Comparison of ENCODE assay signal across 26 cellular contexts in genomic region chr11:88303037-88303436, GRCh38. TPM values are rescaled to one million over a fixed set of nuclear protein-coding genes. Genes with fewer than 3 reads are reported as not detected.
DNase-seq lines count a peak whose midpoint lies in the region; ATAC-seq, FAIRE-seq and TF ChIP-seq lines count a peak whose summit lies in the region.
"Had no signal": no experiment of that assay in that cellular context is flagged by ENCODE, and none has a peak within 500 bp of the region (broad histone marks: within the 10 kb centered on the region; RNA-seq: fewer than 3 reads in every experiment).

No MANE protein-coding gene starts in this region.

- H3K36me3 Mint-ChIP-seq in activated CD8-positive, alpha-beta T cell treated with anti-CD3 and anti-CD28 coated beads for 36 hours (ENCODE audit: low read depth) = peaks cover 66% of the 10 kb centered on the region
- H3K36me3 Mint-ChIP-seq in activated CD8-positive, alpha-beta T cell treated with anti-CD3 and anti-CD28 coated beads, Interleukin-2, amount 10 ng/mL, durations not matched to agents 7 days and 5 days (ENCODE audit: low read depth) = peaks cover 91% of the 10 kb centered on the region
- peaks cover 57% of the 10 kb centered on the region for H3K36me3 Mint-ChIP-seq in activated CD4-positive, alpha-beta memory T cell treated with anti-CD3 and anti-CD28 coated beads for 36 hours
- peaks cover 46% of the 10 kb centered on the region for H3K36me3 Mint-ChIP-seq in natural killer cell

- H3K9me3 Mint-ChIP-seq in activated CD8-positive, alpha-beta T cell treated with anti-CD3 and anti-CD28 coated beads for 36 hours = no peaks in the 10 kb centered on the region
- H3K9me3 Mint-ChIP-seq in activated CD8-positive, alpha-beta T cell treated with anti-CD3 and anti-CD28 coated beads, Interleukin-2, amount 10 ng/mL, durations not matched to agents 7 days and 5 days (ENCODE audit: insufficient read depth) = peaks cover 8% of the 10 kb centered on the region
- H3K9me3 Mint-ChIP-seq in activated CD4-positive, alpha-beta memory T cell treated with anti-CD3 and anti-CD28 coated beads for 36 hours = no peaks in the 10 kb centered on the region
- peaks cover 0 to 2% of the 10 kb centered on the region in 2 donors for H3K9me3 Mint-ChIP-seq in natural killer cell

- FAIRE-seq in GM18507 (lab: Jason Lieb, UNC) = peak; percentile 57
- FAIRE-seq: A204.1, kidney had no signal

- CTCF ChIA-PET in activated CD8-positive, alpha-beta T cell treated with anti-CD3 and anti-CD28 coated beads for 36 hours (lab: Charles Lee) = interaction anchor here (1.2 kb wide), 1 partner anchor 25 kb away, joined by 3 read pairs; no protein-coding TSS in a partner anchor
- CTCF ChIA-PET in activated CD8-positive, alpha-beta T cell treated with anti-CD3 and anti-CD28 coated beads, Interleukin-2, amount 10 ng/mL, durations not matched to agents 7 days and 5 days (lab: Charles Lee) = no interaction called here
- CTCF ChIA-PET in activated CD4-positive, alpha-beta memory T cell treated with anti-CD3 and anti-CD28 coated beads for 36 hours (lab: Charles Lee) = no interaction called here

- POLR2A ChIA-PET in activated CD8-positive, alpha-beta T cell treated with anti-CD3 and anti-CD28 coated beads for 36 hours (lab: Charles Lee) = no interaction called here
- POLR2A ChIA-PET in activated CD8-positive, alpha-beta T cell treated with anti-CD3 and anti-CD28 coated beads, Interleukin-2, amount 10 ng/mL, durations not matched to agents 7 days and 5 days (lab: Charles Lee) = interaction anchor here (0.7 to 1.4 kb wide), 2 partner anchors 26 to 34 kb away, joined by 3 to 5 read pairs; partner anchors contain the start of gene CTSC
- POLR2A ChIA-PET in activated CD4-positive, alpha-beta memory T cell treated with anti-CD3 and anti-CD28 coated beads for 36 hours (lab: Charles Lee) = interaction anchor here (1.0 to 2.5 kb wide), 3 partner anchors 25 to 35 kb away, joined by 3 to 10 read pairs (median 4); partner anchors contain the start of gene CTSC

- TF ChIP-seq CTCF in activated CD8-positive, alpha-beta T cell treated with anti-CD3 and anti-CD28 coated beads for 36 hours (IDR thresholded peaks at IDR 0.05) = no peak
- TF ChIP-seq CTCF in natural killer cell (IDR thresholded peaks at IDR 0.05) = no peak

- intact Hi-C loops in activated CD8-positive, alpha-beta T cell treated with anti-CD3 and anti-CD28 coated beads for 36 hours (cut with micrococcal nuclease) = no loop called here
- intact Hi-C loops in activated CD4-positive, alpha-beta memory T cell treated with anti-CD3 and anti-CD28 coated beads for 36 hours (cut with micrococcal nuclease) = loop anchor here (2.0 kb wide), 1 partner anchor 22 kb away; no protein-coding TSS in a partner anchor
- intact Hi-C loops in natural killer cell (cut with micrococcal nuclease) = loop anchor here (1.0 kb wide), 1 partner anchor 34 kb away; the partner anchor contains the start of gene CTSC

- H3K4me1 Mint-ChIP-seq in activated CD8-positive, alpha-beta T cell treated with anti-CD3 and anti-CD28 coated beads for 36 hours (ENCODE audit: low read depth) = peaks cover 36% of the 10 kb centered on the region
- H3K4me1 Mint-ChIP-seq in activated CD8-positive, alpha-beta T cell treated with anti-CD3 and anti-CD28 coated beads, Interleukin-2, amount 10 ng/mL, durations not matched to agents 7 days and 5 days (ENCODE audit: low read depth) = peaks cover 36% of the 10 kb centered on the region
- peaks cover 39% of the 10 kb centered on the region for H3K4me1 Mint-ChIP-seq in activated CD4-positive, alpha-beta memory T cell treated with anti-CD3 and anti-CD28 coated beads for 36 hours (ENCODE audit: low read depth)
- peaks cover 85 to 86% of the 10 kb centered on the region in 2 donors for H3K4me1 Mint-ChIP-seq in natural killer cell

- DNase-seq in activated CD8-positive, alpha-beta T cell treated with anti-CD3 and anti-CD28 coated beads for 36 hours = no peak
- DNase-seq in activated CD8-positive, alpha-beta T cell treated with anti-CD3 and anti-CD28 coated beads, Interleukin-2, amount 10 ng/mL, durations not matched to agents 7 days and 5 days = no peak
- DNase-seq in GM18507 (ENCODE audit: extremely low spot score, insufficient read length, low read depth) (no peak), natural killer cell (no peak), COR-L47 (lab: John Stamatoyannopoulos, UW) (no peak), NCI-H1105 treated with DMSO at 0.1 percent for 48 hours (lab: John Stamatoyannopoulos, UW) (no peak)
- DNase-seq in activated CD4-positive, alpha-beta memory T cell treated with anti-CD3 and anti-CD28 coated beads for 36 hours = no peak
- DNase-seq in activated naive CD4-positive, alpha-beta T cell (lab: John Stamatoyannopoulos, UW) = no peak
- DNase-seq: activated CD4-positive, alpha-beta T cell treated with anti-CD3 and anti-CD28 coated beads, Interleukin-2, amount 50 U/mL, for 1 hour; activated naive CD4-positive, alpha-beta T cell treated with anti-CD3 and anti-CD28 coated beads, Interleukin-2, amount 50 U/mL, for 16 hours; activated T-cell treated with anti-CD3 and anti-CD28 coated beads for 4 hours; AML-193; aorta; caudate nucleus; dermis blood vessel endothelial cell; kidney; lower lobe of right lung; mucosa of descending colon; NCI-H1092; NCI-H187 treated with DMSO at 0.1 percent for 48 hours; NCI-H526 treated with DMSO at 0.1 percent for 48 hours had no signal

- peak overlapping the region; percentile 47 for H3K27ac Mint-ChIP-seq in activated CD8-positive, alpha-beta T cell treated with anti-CD3 and anti-CD28 coated beads for 36 hours
- H3K27ac Mint-ChIP-seq in activated CD8-positive, alpha-beta T cell treated with anti-CD3 and anti-CD28 coated beads, Interleukin-2, amount 10 ng/mL, durations not matched to agents 7 days and 5 days = no peak overlapping the region
- H3K27ac Mint-ChIP-seq in activated CD4-positive, alpha-beta memory T cell treated with anti-CD3 and anti-CD28 coated beads for 36 hours = peak overlapping the region; percentile 21
- H3K27ac Mint-ChIP-seq in natural killer cell = peak overlapping the region; percentile 93 to 99
- H3K27ac Mint-ChIP-seq: neural progenitor cell, progenitor cell of endocrine pancreas, type B pancreatic cell had no signal

- no peaks in the 10 kb centered on the region for H3K27me3 Mint-ChIP-seq in activated CD8-positive, alpha-beta T cell treated with anti-CD3 and anti-CD28 coated beads for 36 hours
- no peaks in the 10 kb centered on the region for H3K27me3 Mint-ChIP-seq in activated CD8-positive, alpha-beta T cell treated with anti-CD3 and anti-CD28 coated beads, Interleukin-2, amount 10 ng/mL, durations not matched to agents 7 days and 5 days (ENCODE audit: low read depth)
- no peaks in the 10 kb centered on the region for H3K27me3 Mint-ChIP-seq in activated CD4-positive, alpha-beta memory T cell treated with anti-CD3 and anti-CD28 coated beads for 36 hours
- no peaks in the 10 kb centered on the region for H3K27me3 Mint-ChIP-seq in natural killer cell (ENCODE audit: low read depth in 2 of 2)

- peak; percentile 24 for ATAC-seq in activated CD8-positive, alpha-beta T cell treated with anti-CD3 and anti-CD28 coated beads for 36 hours
- ATAC-seq in activated CD8-positive, alpha-beta T cell treated with anti-CD3 and anti-CD28 coated beads, Interleukin-2, amount 10 ng/mL, durations not matched to agents 7 days and 5 days = no peak
- ATAC-seq in natural killer cell = peak; percentile 47 to 54 (median 53)
- ATAC-seq: lower lobe of right lung, mucosa of descending colon, sciatic nerve had no signal

- H3K4me3 Mint-ChIP-seq in activated CD8-positive, alpha-beta T cell treated with anti-CD3 and anti-CD28 coated beads for 36 hours = no peak overlapping the region
- H3K4me3 Mint-ChIP-seq in activated CD8-positive, alpha-beta T cell treated with anti-CD3 and anti-CD28 coated beads, Interleukin-2, amount 10 ng/mL, durations not matched to agents 7 days and 5 days = no peak overlapping the region
- H3K4me3 Mint-ChIP-seq in activated CD4-positive, alpha-beta memory T cell treated with anti-CD3 and anti-CD28 coated beads for 36 hours = no peak overlapping the region
- H3K4me3 Mint-ChIP-seq in natural killer cell = peak overlapping the region; percentile 77
- H3K4me3 Mint-ChIP-seq: neural progenitor cell, type B pancreatic cell had no signal

RNA-seq across cellular contexts. Expression of gene CTSC, which starts 34.5 kb away (rescaled TPM):
- total RNA-seq in activated CD8-positive, alpha-beta T cell treated with anti-CD3 and anti-CD28 coated beads for 36 hours = 10 to 100 TPM; 59.8 to 70.0 TPM
- 100 to 1,000 TPM; 211 to 219 TPM for total RNA-seq in activated CD8-positive, alpha-beta T cell treated with anti-CD3 and anti-CD28 coated beads, Interleukin-2, amount 10 ng/mL, durations not matched to agents 7 days and 5 days
- total RNA-seq in activated CD4-positive, alpha-beta memory T cell treated with anti-CD3 and anti-CD28 coated beads for 36 hours = 10 to 100 TPM; 66.5 to 70.7 TPM
- total RNA-seq in natural killer cell = 100 to 1,000 TPM; 182 to 275 (median 227) TPM
